ENCODE assay signal across 3 cellular contexts in the genomic region with DNA sequence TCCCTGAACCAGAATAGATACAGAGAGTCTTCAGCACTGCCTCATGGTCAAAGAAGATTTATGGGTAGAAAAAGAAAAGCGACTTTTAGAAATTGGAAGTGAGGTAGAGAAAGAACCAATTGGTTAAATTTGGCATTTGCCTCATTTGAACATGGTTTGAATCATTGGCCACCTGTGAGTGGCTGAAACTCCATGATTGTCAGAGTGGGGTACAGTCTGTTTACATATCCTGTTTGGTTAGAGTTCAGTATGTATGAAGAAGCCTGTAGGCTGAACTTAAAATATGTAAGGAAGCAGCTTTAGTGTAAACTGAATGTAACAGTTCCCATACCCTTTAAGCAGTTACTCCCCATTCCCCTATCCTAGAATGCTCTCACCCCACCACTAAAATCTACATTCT.
"Had no signal": no experiment of that assay in that cellular context is flagged by ENCODE, and none has a peak within 500 bp of the region (broad histone marks: within the 10 kb centered on the region; RNA-seq: fewer than 3 reads in every experiment).

No MANE protein-coding gene starts in this region.

- ATAC-seq: GM12878 had no signal

- H3K4me3 ChIP-seq: GM12878 had no signal

- DNase-seq: GDM1, GF-D8 had no signal
